ENCODE assay signal across 1 cellular context in the genomic region with DNA sequence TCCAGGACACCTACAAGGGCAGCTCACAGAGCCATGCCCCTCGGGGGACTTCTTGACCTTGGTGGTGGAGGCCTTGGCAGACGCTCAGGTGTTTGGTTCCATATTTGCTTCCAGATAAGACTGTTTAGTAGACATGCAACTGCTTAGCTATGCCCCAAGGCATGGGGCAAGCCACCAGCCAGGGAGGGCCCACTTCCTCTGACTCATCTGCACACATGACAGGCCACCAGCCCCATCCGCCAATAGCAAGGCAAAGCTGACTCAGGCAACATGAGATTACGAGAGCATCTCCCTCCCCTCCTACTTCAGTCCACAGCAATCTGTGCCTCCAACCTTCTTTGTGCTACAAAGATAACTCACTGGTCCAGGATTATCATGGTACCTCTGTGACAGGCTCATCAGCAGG.
A peak's percentile ranks its signal among the peaks of the same experiment; 100 is the strongest.
TF ChIP-seq lines count a peak whose summit lies in the region.

No MANE protein-coding gene starts in this region.

TF ChIP-seq in K562, 482 proteins besides CTCF, POLR2A, EP300 and RAD21 (continued from another document and continues in another):
- TF ChIP-seq, protein P1, sequence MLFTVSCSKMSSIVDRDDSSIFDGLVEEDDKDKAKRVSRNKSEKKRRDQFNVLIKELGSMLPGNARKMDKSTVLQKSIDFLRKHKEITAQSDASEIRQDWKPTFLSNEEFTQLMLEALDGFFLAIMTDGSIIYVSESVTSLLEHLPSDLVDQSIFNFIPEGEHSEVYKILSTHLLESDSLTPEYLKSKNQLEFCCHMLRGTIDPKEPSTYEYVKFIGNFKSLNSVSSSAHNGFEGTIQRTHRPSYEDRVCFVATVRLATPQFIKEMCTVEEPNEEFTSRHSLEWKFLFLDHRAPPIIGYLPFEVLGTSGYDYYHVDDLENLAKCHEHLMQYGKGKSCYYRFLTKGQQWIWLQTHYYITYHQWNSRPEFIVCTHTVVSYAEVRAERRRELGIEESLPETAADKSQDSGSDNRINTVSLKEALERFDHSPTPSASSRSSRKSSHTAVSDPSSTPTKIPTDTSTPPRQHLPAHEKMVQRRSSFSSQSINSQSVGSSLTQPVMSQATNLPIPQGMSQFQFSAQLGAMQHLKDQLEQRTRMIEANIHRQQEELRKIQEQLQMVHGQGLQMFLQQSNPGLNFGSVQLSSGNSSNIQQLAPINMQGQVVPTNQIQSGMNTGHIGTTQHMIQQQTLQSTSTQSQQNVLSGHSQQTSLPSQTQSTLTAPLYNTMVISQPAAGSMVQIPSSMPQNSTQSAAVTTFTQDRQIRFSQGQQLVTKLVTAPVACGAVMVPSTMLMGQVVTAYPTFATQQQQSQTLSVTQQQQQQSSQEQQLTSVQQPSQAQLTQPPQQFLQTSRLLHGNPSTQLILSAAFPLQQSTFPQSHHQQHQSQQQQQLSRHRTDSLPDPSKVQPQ (CRISPR knock-in tag; IDR thresholded peaks at IDR 0.05; ENCODE audit: borderline replicate concordance) = no peak
- TF ChIP-seq MECOM (CRISPR knock-in tag; IDR thresholded peaks at IDR 0.05) (peak; percentile 68; the same call in 1 of the 2 replicates), FOXA3 (CRISPR knock-in tag; conservative IDR thresholded peaks at IDR 0.05 in 1 of 2, IDR thresholded peaks at IDR 0.05 in 1 of 2) (peak in 1 of 2 experiments; percentile 35; a peak in 1 of 4 replicates), U2AF1 (optimal IDR thresholded peaks at IDR 0.05; ENCODE audit: low read depth, low read length) (no peak), DMBX1 (CRISPR knock-in tag; IDR thresholded peaks at IDR 0.05; ENCODE audit: borderline replicate concordance) (peak; percentile 58), HDAC1 (IDR thresholded peaks at IDR 0.05) (peak in 1 of 2 experiments; percentile 70; a peak in 2 of 4 replicates), CBX5 (IDR thresholded peaks at IDR 0.05; ENCODE audit: borderline replicate concordance, low read depth) (no peak), SMAD4 (CRISPR knock-in tag; conservative IDR thresholded peaks at IDR 0.05) (peak; percentile 77), FOSL1 (tag; conservative IDR thresholded peaks at IDR 0.05) (peak; percentile 99), RBM14 (IDR thresholded peaks at IDR 0.05; ENCODE audit: borderline replicate concordance, insufficient read depth, low read depth, low read length) (no peak), MYNN (IDR thresholded peaks at IDR 0.05) (peak; percentile 70; the same call in 1 of the 2 replicates), MYNN (CRISPR knock-in tag; IDR thresholded peaks at IDR 0.05) (no peak), ZNF175 (CRISPR knock-in tag; IDR thresholded peaks at IDR 0.05; ENCODE audit: low read depth) (peak; percentile 81; the same call in 1 of the 2 replicates), TCF3 (CRISPR knock-in tag; IDR thresholded peaks at IDR 0.05) (peak; percentile 73), ATF7 (IDR thresholded peaks at IDR 0.05) (peak; percentile 31; the same call in 1 of the 2 replicates), HMGN3 (IDR thresholded peaks at IDR 0.05; ENCODE audit: borderline replicate concordance, extremely low read depth, insufficient read length, low read depth, low read length) (no peak), GATAD2A (IDR thresholded peaks at IDR 0.05) (no peak), NFE2 (IDR thresholded peaks at IDR 0.05; ENCODE audit: low read depth) (0 out of 2 replicates have a peak, but pooled peaks have one; percentile 23), MEF2D (tag; conservative IDR thresholded peaks at IDR 0.05; ENCODE audit: low read depth) (no peak), NFIC (IDR thresholded peaks at IDR 0.05) (peak; percentile 46), ZNF408 (CRISPR knock-in tag; IDR thresholded peaks at IDR 0.05; ENCODE audit: low read depth) (no peak), DPF2 (IDR thresholded peaks at IDR 0.05) (peak; percentile 55; the same call in 1 of the 2 replicates), ATF1 (CRISPR knock-in tag; IDR thresholded peaks at IDR 0.05) (no peak), ATF1 (tag; IDR thresholded peaks at IDR 0.05) (peak; percentile 50; the same call in 1 of the 2 replicates), BHLHE40 (IDR thresholded peaks at IDR 0.05; ENCODE audit: low read length) (peak; percentile 51), ZNF551 (CRISPR knock-in tag; IDR thresholded peaks at IDR 0.05) (no peak), JUN (IDR thresholded peaks at IDR 0.05; ENCODE audit: borderline replicate concordance, low read depth, low read length) (peak; percentile 85), JUN (CRISPR knock-in tag; IDR thresholded peaks at IDR 0.05; ENCODE audit: borderline replicate concordance) (no peak), TEAD4 (IDR thresholded peaks at IDR 0.05; ENCODE audit: low read length) (peak; percentile 76), TEAD4 (CRISPR knock-in tag; IDR thresholded peaks at IDR 0.05; ENCODE audit: borderline replicate concordance) (no peak), RHOXF2B (CRISPR knock-in tag; conservative IDR thresholded peaks at IDR 0.05) (no peak), KLF16 (IDR thresholded peaks at IDR 0.05) (peak; percentile 62; the same call in 1 of the 2 replicates), STAT5A (IDR thresholded peaks at IDR 0.05; ENCODE audit: borderline replicate concordance, low read length) (no peak), SAFB2 (IDR thresholded peaks at IDR 0.05; ENCODE audit: borderline replicate concordance, low read depth, low read length, severe bottlenecking) (no peak), ETV5 (CRISPR knock-in tag; IDR thresholded peaks at IDR 0.05; ENCODE audit: low read depth) (peak; percentile 49; the same call in 1 of the 2 replicates), MAZ (CRISPR knock-in tag; conservative IDR thresholded peaks at IDR 0.05 in 1 of 2, IDR thresholded peaks at IDR 0.05 in 1 of 2) (peak; percentile 18 to 47; a peak in 1 of 4 replicates), CREM (IDR thresholded peaks at IDR 0.05; ENCODE audit: low read depth) (peak; percentile 38), MBD2 (IDR thresholded peaks at IDR 0.05; ENCODE audit: borderline replicate concordance, low read depth) (peak; percentile 31; the same call in 1 of the 2 replicates), MEIS2 (IDR thresholded peaks at IDR 0.05; ENCODE audit: partially characterized antibody) (peak; percentile 54), MAFG (tag; conservative IDR thresholded peaks at IDR 0.05) (peak; percentile 67), PYGO2 (tag; IDR thresholded peaks at IDR 0.05) (no peak)
- TF ChIP-seq, protein P2, sequence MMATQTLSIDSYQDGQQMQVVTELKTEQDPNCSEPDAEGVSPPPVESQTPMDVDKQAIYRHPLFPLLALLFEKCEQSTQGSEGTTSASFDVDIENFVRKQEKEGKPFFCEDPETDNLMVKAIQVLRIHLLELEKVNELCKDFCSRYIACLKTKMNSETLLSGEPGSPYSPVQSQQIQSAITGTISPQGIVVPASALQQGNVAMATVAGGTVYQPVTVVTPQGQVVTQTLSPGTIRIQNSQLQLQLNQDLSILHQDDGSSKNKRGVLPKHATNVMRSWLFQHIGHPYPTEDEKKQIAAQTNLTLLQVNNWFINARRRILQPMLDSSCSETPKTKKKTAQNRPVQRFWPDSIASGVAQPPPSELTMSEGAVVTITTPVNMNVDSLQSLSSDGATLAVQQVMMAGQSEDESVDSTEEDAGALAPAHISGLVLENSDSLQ (IDR thresholded peaks at IDR 0.05) = peak; percentile 38; the same call in 1 of the 2 replicates
- TF ChIP-seq, protein P3, sequence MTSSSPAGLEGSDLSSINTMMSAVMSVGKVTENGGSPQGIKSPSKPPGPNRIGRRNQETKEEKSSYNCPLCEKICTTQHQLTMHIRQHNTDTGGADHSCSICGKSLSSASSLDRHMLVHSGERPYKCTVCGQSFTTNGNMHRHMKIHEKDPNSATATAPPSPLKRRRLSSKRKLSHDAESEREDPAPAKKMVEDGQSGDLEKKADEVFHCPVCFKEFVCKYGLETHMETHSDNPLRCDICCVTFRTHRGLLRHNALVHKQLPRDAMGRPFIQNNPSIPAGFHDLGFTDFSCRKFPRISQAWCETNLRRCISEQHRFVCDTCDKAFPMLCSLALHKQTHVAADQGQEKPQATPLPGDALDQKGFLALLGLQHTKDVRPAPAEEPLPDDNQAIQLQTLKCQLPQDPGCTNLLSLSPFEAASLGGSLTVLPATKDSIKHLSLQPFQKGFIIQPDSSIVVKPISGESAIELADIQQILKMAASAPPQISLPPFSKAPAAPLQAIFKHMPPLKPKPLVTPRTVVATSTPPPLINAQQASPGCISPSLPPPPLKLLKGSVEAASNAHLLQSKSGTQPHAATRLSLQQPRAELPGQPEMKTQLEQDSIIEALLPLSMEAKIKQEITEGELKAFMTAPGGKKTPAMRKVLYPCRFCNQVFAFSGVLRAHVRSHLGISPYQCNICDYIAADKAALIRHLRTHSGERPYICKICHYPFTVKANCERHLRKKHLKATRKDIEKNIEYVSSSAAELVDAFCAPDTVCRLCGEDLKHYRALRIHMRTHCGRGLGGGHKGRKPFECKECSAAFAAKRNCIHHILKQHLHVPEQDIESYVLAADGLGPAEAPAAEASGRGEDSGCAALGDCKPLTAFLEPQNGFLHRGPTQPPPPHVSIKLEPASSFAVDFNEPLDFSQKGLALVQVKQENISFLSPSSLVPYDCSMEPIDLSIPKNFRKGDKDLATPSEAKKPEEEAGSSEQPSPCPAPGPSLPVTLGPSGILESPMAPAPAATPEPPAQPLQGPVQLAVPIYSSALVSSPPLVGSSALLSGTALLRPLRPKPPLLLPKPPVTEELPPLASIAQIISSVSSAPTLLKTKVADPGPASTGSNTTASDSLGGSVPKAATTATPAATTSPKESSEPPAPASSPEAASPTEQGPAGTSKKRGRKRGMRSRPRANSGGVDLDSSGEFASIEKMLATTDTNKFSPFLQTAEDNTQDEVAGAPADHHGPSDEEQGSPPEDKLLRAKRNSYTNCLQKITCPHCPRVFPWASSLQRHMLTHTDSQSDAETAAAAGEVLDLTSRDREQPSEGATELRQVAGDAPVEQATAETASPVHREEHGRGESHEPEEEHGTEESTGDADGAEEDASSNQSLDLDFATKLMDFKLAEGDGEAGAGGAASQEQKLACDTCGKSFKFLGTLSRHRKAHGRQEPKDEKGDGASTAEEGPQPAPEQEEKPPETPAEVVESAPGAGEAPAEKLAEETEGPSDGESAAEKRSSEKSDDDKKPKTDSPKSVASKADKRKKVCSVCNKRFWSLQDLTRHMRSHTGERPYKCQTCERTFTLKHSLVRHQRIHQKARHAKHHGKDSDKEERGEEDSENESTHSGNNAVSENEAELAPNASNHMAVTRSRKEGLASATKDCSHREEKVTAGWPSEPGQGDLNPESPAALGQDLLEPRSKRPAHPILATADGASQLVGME (CRISPR knock-in tag; IDR thresholded peaks at IDR 0.05) = peak; percentile 99
- TF ChIP-seq, protein P4, sequence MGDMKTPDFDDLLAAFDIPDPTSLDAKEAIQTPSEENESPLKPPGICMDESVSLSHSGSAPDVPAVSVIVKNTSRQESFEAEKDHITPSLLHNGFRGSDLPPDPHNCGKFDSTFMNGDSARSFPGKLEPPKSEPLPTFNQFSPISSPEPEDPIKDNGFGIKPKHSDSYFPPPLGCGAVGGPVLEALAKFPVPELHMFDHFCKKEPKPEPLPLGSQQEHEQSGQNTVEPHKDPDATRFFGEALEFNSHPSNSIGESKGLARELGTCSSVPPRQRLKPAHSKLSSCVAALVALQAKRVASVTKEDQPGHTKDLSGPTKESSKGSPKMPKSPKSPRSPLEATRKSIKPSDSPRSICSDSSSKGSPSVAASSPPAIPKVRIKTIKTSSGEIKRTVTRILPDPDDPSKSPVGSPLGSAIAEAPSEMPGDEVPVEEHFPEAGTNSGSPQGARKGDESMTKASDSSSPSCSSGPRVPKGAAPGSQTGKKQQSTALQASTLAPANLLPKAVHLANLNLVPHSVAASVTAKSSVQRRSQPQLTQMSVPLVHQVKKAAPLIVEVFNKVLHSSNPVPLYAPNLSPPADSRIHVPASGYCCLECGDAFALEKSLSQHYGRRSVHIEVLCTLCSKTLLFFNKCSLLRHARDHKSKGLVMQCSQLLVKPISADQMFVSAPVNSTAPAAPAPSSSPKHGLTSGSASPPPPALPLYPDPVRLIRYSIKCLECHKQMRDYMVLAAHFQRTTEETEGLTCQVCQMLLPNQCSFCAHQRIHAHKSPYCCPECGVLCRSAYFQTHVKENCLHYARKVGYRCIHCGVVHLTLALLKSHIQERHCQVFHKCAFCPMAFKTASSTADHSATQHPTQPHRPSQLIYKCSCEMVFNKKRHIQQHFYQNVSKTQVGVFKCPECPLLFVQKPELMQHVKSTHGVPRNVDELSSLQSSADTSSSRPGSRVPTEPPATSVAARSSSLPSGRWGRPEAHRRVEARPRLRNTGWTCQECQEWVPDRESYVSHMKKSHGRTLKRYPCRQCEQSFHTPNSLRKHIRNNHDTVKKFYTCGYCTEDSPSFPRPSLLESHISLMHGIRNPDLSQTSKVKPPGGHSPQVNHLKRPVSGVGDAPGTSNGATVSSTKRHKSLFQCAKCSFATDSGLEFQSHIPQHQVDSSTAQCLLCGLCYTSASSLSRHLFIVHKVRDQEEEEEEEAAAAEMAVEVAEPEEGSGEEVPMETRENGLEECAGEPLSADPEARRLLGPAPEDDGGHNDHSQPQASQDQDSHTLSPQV (IDR thresholded peaks at IDR 0.05) = no peak
- TF ChIP-seq, protein P5, sequence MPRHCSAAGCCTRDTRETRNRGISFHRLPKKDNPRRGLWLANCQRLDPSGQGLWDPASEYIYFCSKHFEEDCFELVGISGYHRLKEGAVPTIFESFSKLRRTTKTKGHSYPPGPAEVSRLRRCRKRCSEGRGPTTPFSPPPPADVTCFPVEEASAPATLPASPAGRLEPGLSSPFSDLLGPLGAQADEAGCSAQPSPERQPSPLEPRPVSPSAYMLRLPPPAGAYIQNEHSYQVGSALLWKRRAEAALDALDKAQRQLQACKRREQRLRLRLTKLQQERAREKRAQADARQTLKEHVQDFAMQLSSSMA (CRISPR knock-in tag; IDR thresholded peaks at IDR 0.05) = no peak
- TF ChIP-seq, protein P6, sequence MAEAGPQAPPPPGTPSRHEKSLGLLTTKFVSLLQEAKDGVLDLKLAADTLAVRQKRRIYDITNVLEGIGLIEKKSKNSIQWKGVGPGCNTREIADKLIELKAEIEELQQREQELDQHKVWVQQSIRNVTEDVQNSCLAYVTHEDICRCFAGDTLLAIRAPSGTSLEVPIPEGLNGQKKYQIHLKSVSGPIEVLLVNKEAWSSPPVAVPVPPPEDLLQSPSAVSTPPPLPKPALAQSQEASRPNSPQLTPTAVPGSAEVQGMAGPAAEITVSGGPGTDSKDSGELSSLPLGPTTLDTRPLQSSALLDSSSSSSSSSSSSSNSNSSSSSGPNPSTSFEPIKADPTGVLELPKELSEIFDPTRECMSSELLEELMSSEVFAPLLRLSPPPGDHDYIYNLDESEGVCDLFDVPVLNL (CRISPR knock-in tag; IDR thresholded peaks at IDR 0.05; ENCODE audit: low read depth) = no peak
- TF ChIP-seq, protein P7, sequence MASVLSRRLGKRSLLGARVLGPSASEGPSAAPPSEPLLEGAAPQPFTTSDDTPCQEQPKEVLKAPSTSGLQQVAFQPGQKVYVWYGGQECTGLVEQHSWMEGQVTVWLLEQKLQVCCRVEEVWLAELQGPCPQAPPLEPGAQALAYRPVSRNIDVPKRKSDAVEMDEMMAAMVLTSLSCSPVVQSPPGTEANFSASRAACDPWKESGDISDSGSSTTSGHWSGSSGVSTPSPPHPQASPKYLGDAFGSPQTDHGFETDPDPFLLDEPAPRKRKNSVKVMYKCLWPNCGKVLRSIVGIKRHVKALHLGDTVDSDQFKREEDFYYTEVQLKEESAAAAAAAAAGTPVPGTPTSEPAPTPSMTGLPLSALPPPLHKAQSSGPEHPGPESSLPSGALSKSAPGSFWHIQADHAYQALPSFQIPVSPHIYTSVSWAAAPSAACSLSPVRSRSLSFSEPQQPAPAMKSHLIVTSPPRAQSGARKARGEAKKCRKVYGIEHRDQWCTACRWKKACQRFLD (CRISPR knock-in tag; IDR thresholded peaks at IDR 0.05) = peak; percentile 92
- TF ChIP-seq, protein P8, sequence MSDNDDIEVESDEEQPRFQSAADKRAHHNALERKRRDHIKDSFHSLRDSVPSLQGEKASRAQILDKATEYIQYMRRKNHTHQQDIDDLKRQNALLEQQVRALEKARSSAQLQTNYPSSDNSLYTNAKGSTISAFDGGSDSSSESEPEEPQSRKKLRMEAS (CRISPR knock-in tag; IDR thresholded peaks at IDR 0.05) = peak; percentile 56
